ENCODE assay signal across 13 cellular contexts in genomic region chr15:92663250-92663951, GRCh38. TPM values are rescaled to one million over a fixed set of nuclear protein-coding genes. Genes with fewer than 3 reads are reported as not detected.
DNase-seq lines count a peak whose midpoint lies in the region; ATAC-seq and TF ChIP-seq lines count a peak whose summit lies in the region.
"Had no signal": no experiment of that assay in that cellular context is flagged by ENCODE, and none has a peak within 500 bp of the region (broad histone marks: within the 10 kb centered on the region; RNA-seq: fewer than 3 reads in every experiment).

No MANE protein-coding gene starts in this region.

- DNase-seq in activated CD8-positive, alpha-beta T cell treated with anti-CD3 and anti-CD28 coated beads for 36 hours, result peak; percentile 40
- DNase-seq in activated CD8-positive, alpha-beta T cell treated with anti-CD3 and anti-CD28 coated beads, Interleukin-2, amount 10 ng/mL, durations not matched to agents 7 days and 5 days, result no peak
- DNase-seq in stimulated activated CD8-positive, alpha-beta memory T cell treated with anti-CD3 and anti-CD28 coated beads, Interleukin-2, amount 100 ng/mL, for 48 hours (ENCODE audit: low read depth in 2 of 2), result peak; percentile 4 to 13
- DNase-seq in NCI-H1105 treated with DMSO at 0.1 percent for 48 hours (lab: John Stamatoyannopoulos, UW) (no peak), endothelial cell (ENCODE audit: low spot score) (no peak), progenitor cell of endocrine pancreas (ENCODE audit: low spot score, unreplicated experiment) (no peak)
- DNase-seq: EL, foreskin melanocyte, NCI-H1105, Peyer's patch, upper lobe of right lung had no signal

- H3K9me3 Mint-ChIP-seq in activated CD8-positive, alpha-beta T cell treated with anti-CD3 and anti-CD28 coated beads for 36 hours, result no peaks in the 10 kb centered on the region
- H3K9me3 Mint-ChIP-seq in activated CD8-positive, alpha-beta T cell treated with anti-CD3 and anti-CD28 coated beads, Interleukin-2, amount 10 ng/mL, durations not matched to agents 7 days and 5 days (ENCODE audit: insufficient read depth), result no peaks in the 10 kb centered on the region
- H3K9me3 Mint-ChIP-seq in endothelial cell (ENCODE audit: unreplicated experiment) (no peaks in the 10 kb centered on the region), progenitor cell of endocrine pancreas (ENCODE audit: low read depth) (no peaks in the 10 kb centered on the region)

- H3K27ac Mint-ChIP-seq in activated CD8-positive, alpha-beta T cell treated with anti-CD3 and anti-CD28 coated beads for 36 hours, result no peak overlapping the region
- H3K27ac Mint-ChIP-seq in activated CD8-positive, alpha-beta T cell treated with anti-CD3 and anti-CD28 coated beads, Interleukin-2, amount 10 ng/mL, durations not matched to agents 7 days and 5 days, result no peak overlapping the region
- H3K27ac Mint-ChIP-seq in endothelial cell (ENCODE audit: unreplicated experiment), result no peak overlapping the region
- no peak overlapping the region for H3K27ac Mint-ChIP-seq in progenitor cell of endocrine pancreas

- no peak overlapping the region for H3K4me3 Mint-ChIP-seq in activated CD8-positive, alpha-beta T cell treated with anti-CD3 and anti-CD28 coated beads for 36 hours
- no peak overlapping the region for H3K4me3 Mint-ChIP-seq in activated CD8-positive, alpha-beta T cell treated with anti-CD3 and anti-CD28 coated beads, Interleukin-2, amount 10 ng/mL, durations not matched to agents 7 days and 5 days
- H3K4me3 Mint-ChIP-seq in endothelial cell (ENCODE audit: unreplicated experiment), result no peak overlapping the region
- no peak overlapping the region for H3K4me3 Mint-ChIP-seq in progenitor cell of endocrine pancreas (ENCODE audit: low read depth)

- peaks cover 4% of the 10 kb centered on the region for H3K27me3 Mint-ChIP-seq in activated CD8-positive, alpha-beta T cell treated with anti-CD3 and anti-CD28 coated beads for 36 hours
- H3K27me3 Mint-ChIP-seq in activated CD8-positive, alpha-beta T cell treated with anti-CD3 and anti-CD28 coated beads, Interleukin-2, amount 10 ng/mL, durations not matched to agents 7 days and 5 days (ENCODE audit: low read depth), result peaks cover 7% of the 10 kb centered on the region
- H3K27me3 Mint-ChIP-seq in endothelial cell (ENCODE audit: unreplicated experiment), result peaks cover 3% of the 10 kb centered on the region
- H3K27me3 Mint-ChIP-seq in progenitor cell of endocrine pancreas, result peaks cover 6% of the 10 kb centered on the region

- POLR2A ChIA-PET in activated CD8-positive, alpha-beta T cell treated with anti-CD3 and anti-CD28 coated beads for 36 hours (lab: Charles Lee), result interaction anchor here (1.6 kb wide), 1 partner anchor 9 kb away, joined by 6 read pairs; no protein-coding TSS in a partner anchor
- POLR2A ChIA-PET in activated CD8-positive, alpha-beta T cell treated with anti-CD3 and anti-CD28 coated beads, Interleukin-2, amount 10 ng/mL, durations not matched to agents 7 days and 5 days (lab: Charles Lee), result no interaction called here

- TF ChIP-seq CTCF in activated CD8-positive, alpha-beta T cell treated with anti-CD3 and anti-CD28 coated beads for 36 hours (IDR thresholded peaks at IDR 0.05), result no peak
- TF ChIP-seq CTCF in endothelial cell (IDR thresholded peaks at IDR 0.05; ENCODE audit: unreplicated experiment) (no peak), progenitor cell of endocrine pancreas (IDR thresholded peaks at IDR 0.05; ENCODE audit: unreplicated experiment) (no peak)

- intact Hi-C loops in activated CD8-positive, alpha-beta T cell treated with anti-CD3 and anti-CD28 coated beads for 36 hours (cut with micrococcal nuclease), result no loop called here

- CTCF ChIA-PET in activated CD8-positive, alpha-beta T cell treated with anti-CD3 and anti-CD28 coated beads for 36 hours (lab: Charles Lee), result no interaction called here
- CTCF ChIA-PET in activated CD8-positive, alpha-beta T cell treated with anti-CD3 and anti-CD28 coated beads, Interleukin-2, amount 10 ng/mL, durations not matched to agents 7 days and 5 days (lab: Charles Lee), result no interaction called here

- H3K4me1 Mint-ChIP-seq in activated CD8-positive, alpha-beta T cell treated with anti-CD3 and anti-CD28 coated beads for 36 hours (ENCODE audit: low read depth), result peaks cover 7% of the 10 kb centered on the region
- H3K4me1 Mint-ChIP-seq in activated CD8-positive, alpha-beta T cell treated with anti-CD3 and anti-CD28 coated beads, Interleukin-2, amount 10 ng/mL, durations not matched to agents 7 days and 5 days (ENCODE audit: low read depth), result no peaks in the 10 kb centered on the region
- H3K4me1 Mint-ChIP-seq in endothelial cell (ENCODE audit: unreplicated experiment) (peaks cover 39% of the 10 kb centered on the region), progenitor cell of endocrine pancreas (ENCODE audit: low read depth) (peaks cover 24% of the 10 kb centered on the region)

- H3K36me3 Mint-ChIP-seq in activated CD8-positive, alpha-beta T cell treated with anti-CD3 and anti-CD28 coated beads for 36 hours (ENCODE audit: low read depth), result no peaks in the 10 kb centered on the region
- no peaks in the 10 kb centered on the region for H3K36me3 Mint-ChIP-seq in activated CD8-positive, alpha-beta T cell treated with anti-CD3 and anti-CD28 coated beads, Interleukin-2, amount 10 ng/mL, durations not matched to agents 7 days and 5 days (ENCODE audit: low read depth)
- H3K36me3 Mint-ChIP-seq in endothelial cell (ENCODE audit: low read depth, unreplicated experiment) (peaks cover 2% of the 10 kb centered on the region), progenitor cell of endocrine pancreas (ENCODE audit: insufficient read depth) (no peaks in the 10 kb centered on the region)

- peak; percentile 62 for ATAC-seq in activated CD8-positive, alpha-beta T cell treated with anti-CD3 and anti-CD28 coated beads for 36 hours
- ATAC-seq in activated CD8-positive, alpha-beta T cell treated with anti-CD3 and anti-CD28 coated beads, Interleukin-2, amount 10 ng/mL, durations not matched to agents 7 days and 5 days, result no peak
- ATAC-seq in GM21737 (IDR thresholded peaks at IDR 0.05; ENCODE audit: unreplicated experiment), result peak; percentile 55
- ATAC-seq in HG03571 (IDR thresholded peaks at IDR 0.05; ENCODE audit: unreplicated experiment), result peak; percentile 71
- ATAC-seq: upper lobe of right lung had no signal

RNA-seq across cellular contexts. Expression of gene FAM174B, which starts 7.8 kb away (rescaled TPM):
- 1 to 10 TPM; 2.6 to 3.0 TPM for total RNA-seq in activated CD8-positive, alpha-beta T cell treated with anti-CD3 and anti-CD28 coated beads for 36 hours
- 1 to 10 TPM; 2.5 to 3.3 TPM for total RNA-seq in activated CD8-positive, alpha-beta T cell treated with anti-CD3 and anti-CD28 coated beads, Interleukin-2, amount 10 ng/mL, durations not matched to agents 7 days and 5 days
- total RNA-seq in endothelial cell (ENCODE audit: unreplicated experiment) (163 TPM), progenitor cell of endocrine pancreas (33.4 and 37.0 TPM in 2 replicates)

Comparison
In these comparisons a context has a peak if more than half of its experiments do, and no peak if none do; other contexts are left out.
1. DNase-seq: peak in activated CD8-positive, alpha-beta T cell treated with anti-CD3 and anti-CD28 coated beads for 36 hours (single experiment) and stimulated activated CD8-positive, alpha-beta memory T cell treated with anti-CD3 and anti-CD28 coated beads, Interleukin-2, amount 100 ng/mL, for 48 hours (2 of 2); none in activated CD8-positive, alpha-beta T cell treated with anti-CD3 and anti-CD28 coated beads, Interleukin-2, amount 10 ng/mL, durations not matched to agents 7 days and 5 days (single experiment), NCI-H1105 treated with DMSO at 0.1 percent for 48 hours (single experiment), endothelial cell (single experiment) and progenitor cell of endocrine pancreas (single experiment).